1 cellular context compared by ENCODE assay signal in the genomic region with DNA sequence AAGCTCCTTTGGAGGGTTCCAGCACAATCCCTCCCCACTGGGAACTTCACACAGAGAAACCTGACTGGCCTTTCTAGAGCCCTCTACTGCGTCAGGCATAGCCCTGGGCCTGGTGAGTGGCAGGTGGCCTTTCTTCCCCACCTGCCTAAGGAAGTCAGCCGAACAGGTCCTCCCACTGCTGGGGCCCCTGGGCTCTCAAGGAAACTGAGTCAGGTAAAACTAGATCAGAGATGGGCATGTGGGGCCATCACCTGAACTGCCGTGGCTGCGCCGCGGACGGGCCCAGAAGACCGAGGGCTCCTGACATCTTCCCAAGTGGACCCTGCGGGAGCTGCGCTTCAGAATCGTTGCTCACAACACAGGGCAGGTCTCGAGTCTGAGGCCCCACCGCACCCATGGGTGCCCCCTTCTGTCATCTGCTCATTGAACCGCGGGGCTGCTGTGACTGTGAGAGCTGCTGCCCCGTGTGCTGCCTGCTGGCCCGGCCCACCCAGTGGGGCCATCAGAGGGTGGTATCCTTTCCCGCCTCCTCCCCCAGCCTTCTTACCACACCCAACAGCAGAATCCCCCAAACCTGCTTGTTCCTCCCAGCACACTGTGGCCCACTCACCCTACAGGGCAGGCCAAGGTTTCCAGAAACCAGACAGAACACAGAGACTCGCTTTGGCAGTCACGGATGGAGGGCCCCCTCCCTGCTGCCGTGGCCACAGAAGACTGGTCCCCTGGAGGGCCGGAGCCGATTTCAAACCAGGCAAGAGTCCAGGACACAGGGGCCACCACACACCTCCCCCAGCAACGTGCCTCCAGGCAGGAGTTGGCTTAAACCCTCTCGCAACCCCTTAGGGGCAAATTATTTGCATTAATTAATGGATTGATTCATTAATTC.
TF ChIP-seq lines count a peak whose summit lies in the region.

No MANE protein-coding gene starts in this region.

TF ChIP-seq in HEK293, 187 proteins besides CTCF, POLR2A, EP300 and RAD21 (continued from another document):
- TF ChIP-seq, protein P1, sequence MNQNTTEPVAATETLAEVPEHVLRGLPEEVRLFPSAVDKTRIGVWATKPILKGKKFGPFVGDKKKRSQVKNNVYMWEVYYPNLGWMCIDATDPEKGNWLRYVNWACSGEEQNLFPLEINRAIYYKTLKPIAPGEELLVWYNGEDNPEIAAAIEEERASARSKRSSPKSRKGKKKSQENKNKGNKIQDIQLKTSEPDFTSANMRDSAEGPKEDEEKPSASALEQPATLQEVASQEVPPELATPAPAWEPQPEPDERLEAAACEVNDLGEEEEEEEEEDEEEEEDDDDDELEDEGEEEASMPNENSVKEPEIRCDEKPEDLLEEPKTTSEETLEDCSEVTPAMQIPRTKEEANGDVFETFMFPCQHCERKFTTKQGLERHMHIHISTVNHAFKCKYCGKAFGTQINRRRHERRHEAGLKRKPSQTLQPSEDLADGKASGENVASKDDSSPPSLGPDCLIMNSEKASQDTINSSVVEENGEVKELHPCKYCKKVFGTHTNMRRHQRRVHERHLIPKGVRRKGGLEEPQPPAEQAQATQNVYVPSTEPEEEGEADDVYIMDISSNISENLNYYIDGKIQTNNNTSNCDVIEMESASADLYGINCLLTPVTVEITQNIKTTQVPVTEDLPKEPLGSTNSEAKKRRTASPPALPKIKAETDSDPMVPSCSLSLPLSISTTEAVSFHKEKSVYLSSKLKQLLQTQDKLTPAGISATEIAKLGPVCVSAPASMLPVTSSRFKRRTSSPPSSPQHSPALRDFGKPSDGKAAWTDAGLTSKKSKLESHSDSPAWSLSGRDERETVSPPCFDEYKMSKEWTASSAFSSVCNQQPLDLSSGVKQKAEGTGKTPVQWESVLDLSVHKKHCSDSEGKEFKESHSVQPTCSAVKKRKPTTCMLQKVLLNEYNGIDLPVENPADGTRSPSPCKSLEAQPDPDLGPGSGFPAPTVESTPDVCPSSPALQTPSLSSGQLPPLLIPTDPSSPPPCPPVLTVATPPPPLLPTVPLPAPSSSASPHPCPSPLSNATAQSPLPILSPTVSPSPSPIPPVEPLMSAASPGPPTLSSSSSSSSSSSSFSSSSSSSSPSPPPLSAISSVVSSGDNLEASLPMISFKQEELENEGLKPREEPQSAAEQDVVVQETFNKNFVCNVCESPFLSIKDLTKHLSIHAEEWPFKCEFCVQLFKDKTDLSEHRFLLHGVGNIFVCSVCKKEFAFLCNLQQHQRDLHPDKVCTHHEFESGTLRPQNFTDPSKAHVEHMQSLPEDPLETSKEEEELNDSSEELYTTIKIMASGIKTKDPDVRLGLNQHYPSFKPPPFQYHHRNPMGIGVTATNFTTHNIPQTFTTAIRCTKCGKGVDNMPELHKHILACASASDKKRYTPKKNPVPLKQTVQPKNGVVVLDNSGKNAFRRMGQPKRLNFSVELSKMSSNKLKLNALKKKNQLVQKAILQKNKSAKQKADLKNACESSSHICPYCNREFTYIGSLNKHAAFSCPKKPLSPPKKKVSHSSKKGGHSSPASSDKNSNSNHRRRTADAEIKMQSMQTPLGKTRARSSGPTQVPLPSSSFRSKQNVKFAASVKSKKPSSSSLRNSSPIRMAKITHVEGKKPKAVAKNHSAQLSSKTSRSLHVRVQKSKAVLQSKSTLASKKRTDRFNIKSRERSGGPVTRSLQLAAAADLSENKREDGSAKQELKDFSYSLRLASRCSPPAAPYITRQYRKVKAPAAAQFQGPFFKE (tag by site-specific recombination; IDR thresholded peaks at IDR 0.05; ENCODE audit: borderline replicate concordance): no peak
- TF ChIP-seq ZNF585B (tag by site-specific recombination; IDR thresholded peaks at IDR 0.05): no peak
- no peak for TF ChIP-seq WT1 (tag by site-specific recombination; IDR thresholded peaks at IDR 0.05)
- TF ChIP-seq, protein P2, sequence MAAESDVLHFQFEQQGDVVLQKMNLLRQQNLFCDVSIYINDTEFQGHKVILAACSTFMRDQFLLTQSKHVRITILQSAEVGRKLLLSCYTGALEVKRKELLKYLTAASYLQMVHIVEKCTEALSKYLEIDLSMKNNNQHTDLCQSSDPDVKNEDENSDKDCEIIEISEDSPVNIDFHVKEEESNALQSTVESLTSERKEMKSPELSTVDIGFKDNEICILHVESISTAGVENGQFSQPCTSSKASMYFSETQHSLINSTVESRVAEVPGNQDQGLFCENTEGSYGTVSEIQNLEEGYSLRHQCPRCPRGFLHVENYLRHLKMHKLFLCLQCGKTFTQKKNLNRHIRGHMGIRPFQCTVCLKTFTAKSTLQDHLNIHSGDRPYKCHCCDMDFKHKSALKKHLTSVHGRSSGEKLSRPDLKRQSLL (tag by site-specific recombination; IDR thresholded peaks at IDR 0.05): no peak
- TF ChIP-seq ZNF174 (tag by site-specific recombination; IDR thresholded peaks at IDR 0.05): no peak
- peak; percentile 23; the same call in 1 of the 2 replicates for TF ChIP-seq ZNF423 (tag by site-specific recombination; IDR thresholded peaks at IDR 0.05)
- no peak for TF ChIP-seq IKZF3 (tag by site-specific recombination; IDR thresholded peaks at IDR 0.05)
- no peak for TF ChIP-seq ZNF239 (tag by site-specific recombination; IDR thresholded peaks at IDR 0.05)
- TF ChIP-seq, protein P3, sequence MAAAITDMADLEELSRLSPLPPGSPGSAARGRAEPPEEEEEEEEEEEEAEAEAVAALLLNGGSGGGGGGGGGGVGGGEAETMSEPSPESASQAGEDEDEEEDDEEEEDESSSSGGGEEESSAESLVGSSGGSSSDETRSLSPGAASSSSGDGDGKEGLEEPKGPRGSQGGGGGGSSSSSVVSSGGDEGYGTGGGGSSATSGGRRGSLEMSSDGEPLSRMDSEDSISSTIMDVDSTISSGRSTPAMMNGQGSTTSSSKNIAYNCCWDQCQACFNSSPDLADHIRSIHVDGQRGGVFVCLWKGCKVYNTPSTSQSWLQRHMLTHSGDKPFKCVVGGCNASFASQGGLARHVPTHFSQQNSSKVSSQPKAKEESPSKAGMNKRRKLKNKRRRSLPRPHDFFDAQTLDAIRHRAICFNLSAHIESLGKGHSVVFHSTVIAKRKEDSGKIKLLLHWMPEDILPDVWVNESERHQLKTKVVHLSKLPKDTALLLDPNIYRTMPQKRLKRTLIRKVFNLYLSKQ (tag by site-specific recombination; IDR thresholded peaks at IDR 0.05; ENCODE audit: borderline replicate concordance): no peak
